23 cellular contexts compared by ENCODE assay signal in the genomic region with DNA sequence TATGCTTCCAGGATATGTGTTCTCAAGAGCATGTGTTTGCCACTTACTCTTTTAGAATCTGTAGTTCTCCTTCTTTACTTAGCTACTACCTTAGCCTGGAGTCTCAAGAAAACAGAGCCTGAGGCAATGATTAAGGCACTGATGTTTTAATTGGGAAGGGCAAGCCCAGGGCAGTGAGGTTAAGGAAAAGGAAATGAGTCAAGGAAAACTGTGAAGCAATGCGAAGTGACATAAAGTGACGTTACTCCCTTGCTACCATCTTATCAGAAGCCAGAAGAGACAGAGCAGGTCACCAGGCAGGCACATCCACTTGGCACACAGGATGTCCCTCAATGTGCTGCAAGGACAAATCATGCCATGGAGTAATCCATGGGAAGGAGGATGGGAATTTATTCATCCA. TPM values are rescaled to one million over a fixed set of nuclear protein-coding genes. Genes with fewer than 3 reads are reported as not detected.
"Had no signal": no experiment of that assay in that cellular context is flagged by ENCODE, and none has a peak within 500 bp of the region (broad histone marks: within the 10 kb centered on the region; RNA-seq: fewer than 3 reads in every experiment).

No MANE protein-coding gene starts in this region.

- FAIRE-seq: frontal cortex, kidney had no signal

- ATAC-seq: effector memory CD8-positive, alpha-beta T cell; left lung; sciatic nerve; stimulated activated memory B cell treated with anti-CD40 and anti-IgM and Interleukin-4, amounts not matched to agents 10 μg/mL and 1 μg/mL and 100 μg/mL, for 72 hours had no signal

- H3K27me3 ChIP-seq: cardiac muscle cell, left lung, upper lobe of left lung had no signal

- H3K27ac Mint-ChIP-seq: activated naive CD8-positive, alpha-beta T cell; dendritic cell treated with granulocyte-macrophage colony-stimulating factor and Interleukin-4, amounts not matched to agents 40 ng/mL and 50 ng/mL, for 4 days; effector memory CD8-positive, alpha-beta T cell; nephron progenitor cell; stimulated activated memory B cell treated with anti-CD40 and anti-IgM and Interleukin-4, amounts not matched to agents 10 μg/mL and 1 μg/mL and 100 μg/mL, for 72 hours had no signal

- H3K27ac ChIP-seq: cardiac muscle cell, left lung, spleen, thoracic aorta, upper lobe of left lung had no signal

- H3K4me1 Mint-ChIP-seq: nephron progenitor cell; stimulated activated memory B cell treated with anti-CD40 and anti-IgM and Interleukin-4, amounts not matched to agents 10 μg/mL and 1 μg/mL and 100 μg/mL, for 72 hours had no signal

- H3K9me3 Mint-ChIP-seq: dendritic cell treated with granulocyte-macrophage colony-stimulating factor and Interleukin-4, amounts not matched to agents 40 ng/mL and 50 ng/mL, for 4 days; effector memory CD8-positive, alpha-beta T cell had no signal

- H3K4me1 ChIP-seq: left lung, spleen, upper lobe of left lung had no signal

- H3K4me3 ChIP-seq: cardiac muscle cell, left lung, spleen, thoracic aorta, upper lobe of left lung had no signal

- H3K36me3 Mint-ChIP-seq: stimulated activated memory B cell treated with anti-CD40 and anti-IgM and Interleukin-4, amounts not matched to agents 10 μg/mL and 1 μg/mL and 100 μg/mL, for 72 hours had no signal

- DNase-seq: activated CD4-positive, alpha-beta T cell treated with anti-CD3 and anti-CD28 coated beads, Interleukin-2, amount 50 U/mL, for 48 hours; activated CD4-positive, CD25-positive, alpha-beta regulatory T cell treated with anti-CD3 and anti-CD28 coated beads, Interleukin-2, amount 50 U/mL, for 72 hours; activated gamma-delta T cell treated with Interleukin-2 at 50 U/mL for 16 hours; effector memory CD8-positive, alpha-beta T cell; kidney; left lung; midbrain; nephron progenitor cell; nucleus accumbens; spleen; stimulated activated CD4-positive, alpha-beta T cell treated with anti-CD3 and anti-CD28 coated beads, Interleukin-4, amount 100 ng/mL, for 4 hours; T-helper 1 cell; T-helper 9 cell; upper lobe of left lung had no signal

- H3K9me3 ChIP-seq: thoracic aorta had no signal

- H3K36me3 ChIP-seq: cardiac muscle cell, left lung, spleen, thoracic aorta, upper lobe of left lung had no signal

- H3K4me3 Mint-ChIP-seq: activated naive CD8-positive, alpha-beta T cell; dendritic cell treated with granulocyte-macrophage colony-stimulating factor and Interleukin-4, amounts not matched to agents 40 ng/mL and 50 ng/mL, for 4 days; effector memory CD8-positive, alpha-beta T cell; nephron progenitor cell; stimulated activated memory B cell treated with anti-CD40 and anti-IgM and Interleukin-4, amounts not matched to agents 10 μg/mL and 1 μg/mL and 100 μg/mL, for 72 hours had no signal

RNA-seq across cellular contexts. Expression of gene EML5, which starts 11.3 kb away (rescaled TPM):
- total RNA-seq: chondrocyte, myocyte had no signal
